Comparison of ENCODE assay signal across 34 cellular contexts in the genomic region with DNA sequence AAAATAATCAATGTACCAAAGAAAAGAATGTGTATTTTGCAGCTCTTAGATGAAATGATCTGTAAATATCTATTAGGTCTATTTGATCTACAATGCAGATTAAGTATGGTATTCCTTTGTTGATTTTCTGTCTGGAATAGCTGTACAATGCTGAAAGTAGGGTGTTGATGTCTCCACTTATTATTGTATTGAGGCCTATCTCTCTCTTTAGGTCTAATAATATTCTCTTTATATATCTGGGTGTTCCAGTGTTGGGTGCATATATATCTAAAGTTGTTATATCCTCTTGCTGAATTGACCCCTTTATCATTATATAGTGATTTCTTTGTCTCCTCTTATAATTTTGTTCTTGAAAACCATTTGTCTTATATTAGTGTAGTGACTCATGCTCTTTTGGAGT.
"Had no signal": no experiment of that assay in that cellular context is flagged by ENCODE, and none has a peak within 500 bp of the region (broad histone marks: within the 10 kb centered on the region; RNA-seq: fewer than 3 reads in every experiment).

No MANE protein-coding gene starts in this region.

- DNase-seq: Karpas-422, Kasumi-1, MG63, MM.1S, MV-4-11, NCI-H1048, NCI-H1092, NCI-H1092 treated with DMSO at 0.1 percent for 48 hours, NCI-H1105, NCI-H1105 treated with DMSO at 0.1 percent for 48 hours, NCI-H1417, NCI-H1417 treated with DMSO at 0.1 percent for 48 hours, NCI-H1436, NCI-H1436 treated with DMSO at 0.1 percent for 48 hours, NCI-H146, NCI-H1694, NCI-H1694 treated with DMSO at 0.1 percent for 48 hours, NCI-H187, NCI-H187 treated with DMSO at 0.1 percent for 48 hours, NCI-H1930, NCI-H2029, NCI-H2029 treated with DMSO at 0.1 percent for 48 hours, NCI-H2081, NCI-H2081 treated with DMSO at 0.1 percent for 48 hours, NCI-H2107, NCI-H2171, NCI-H2171 treated with DMSO at 0.1 percent for 48 hours, NCI-H2227 treated with DMSO at 0.1 percent for 48 hours, NCI-H226, NCI-H345, NCI-H446, NCI-H446 treated with DMSO at 0.1 percent for 48 hours, NCI-H510A, NCI-H510A treated with DMSO at 0.1 percent for 48 hours had no signal

- H3K36me3 ChIP-seq: MG63 had no signal

- H3K4me3 ChIP-seq: MG63 had no signal

- H3K9me3 ChIP-seq: MG63 had no signal

- H3K27me3 ChIP-seq: MG63 had no signal
